In the genomic region with DNA sequence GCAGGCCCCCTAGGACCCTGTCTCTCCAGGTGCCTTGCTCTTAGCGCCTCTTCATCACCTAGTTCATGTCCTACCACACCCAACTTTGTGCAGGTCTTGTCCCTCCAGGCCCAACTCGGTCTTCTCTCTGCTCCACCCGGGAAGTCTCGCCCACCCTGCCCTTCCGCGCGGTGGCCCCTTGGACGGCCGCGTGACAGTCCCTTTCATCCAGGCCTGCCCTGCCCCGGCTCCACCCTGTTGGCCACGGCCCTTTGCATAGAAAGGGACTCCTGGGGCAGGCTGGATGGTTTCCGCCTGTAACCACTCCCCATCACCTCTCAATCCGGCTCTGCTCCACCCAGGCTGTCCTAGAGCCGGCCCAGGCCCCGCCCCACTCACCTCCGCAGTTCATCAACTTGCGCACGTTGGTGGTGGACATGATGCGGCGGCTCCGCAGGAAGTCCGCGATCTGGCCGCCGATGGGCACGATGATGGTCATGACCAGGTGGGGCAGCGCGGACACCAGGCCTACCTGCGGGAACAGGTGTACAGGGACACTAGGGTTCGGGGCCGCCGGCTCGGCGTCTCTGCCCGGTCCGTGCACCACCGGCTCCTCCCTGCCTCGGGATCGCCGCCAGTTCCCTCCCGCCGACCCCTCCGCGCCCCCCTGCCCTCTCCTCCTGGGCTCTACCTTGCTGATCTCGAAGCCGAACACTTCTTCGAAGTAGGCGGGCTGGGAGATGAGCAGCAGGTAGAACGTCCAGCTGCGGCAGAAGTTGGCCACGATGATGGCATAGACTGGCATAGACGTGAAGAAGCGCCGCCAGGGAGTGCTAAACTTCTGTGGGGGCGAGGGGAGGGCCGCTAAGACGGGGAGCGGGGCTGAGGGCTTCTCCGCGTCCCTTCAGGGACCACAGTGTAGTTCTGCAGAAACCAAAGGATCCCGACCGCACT, we compare ENCODE assay signal across 15 cellular contexts. TPM values are rescaled to one million over a fixed set of nuclear protein-coding genes. Genes with fewer than 3 reads are reported as not detected.
A peak's percentile ranks its signal among the peaks of the same experiment; 100 is the strongest.
DNase-seq lines count a peak whose midpoint lies in the region; ATAC-seq and TF ChIP-seq lines count a peak whose summit lies in the region.
"Had no signal": no experiment of that assay in that cellular context is flagged by ENCODE, and none has a peak within 500 bp of the region (broad histone marks: within the 10 kb centered on the region; RNA-seq: fewer than 3 reads in every experiment).

No MANE protein-coding gene starts in this region.

- H3K4me1 ChIP-seq in iPS-20b (ENCODE audit: insufficient read depth, low read length) (peaks cover 8% of the 10 kb centered on the region; the same call in 1 of the 2 replicates), upper lobe of right lung (peaks cover 4% of the 10 kb centered on the region)

- no peaks in the 10 kb centered on the region for H3K9me3 Mint-ChIP-seq in stimulated activated naive CD8-positive, alpha-beta T cell treated with anti-CD3 and anti-CD28 coated beads, Interleukin-15, Interleukin-2, amounts not matched to agents 100 ng/mL and 50 ng/mL, for 24 hours
- no peaks in the 10 kb centered on the region for H3K9me3 Mint-ChIP-seq in stimulated activated naive CD8-positive, alpha-beta T cell treated with anti-CD3 and anti-CD28 coated beads, Interleukin-15, amount 100 ng/mL, for 72 hours
- no peaks in the 10 kb centered on the region for H3K9me3 Mint-ChIP-seq in activated CD4-positive, alpha-beta memory T cell treated with anti-CD3 and anti-CD28 coated beads, Interleukin-2, amount 10 ng/mL, durations not matched to agents 7 days and 5 days
- H3K9me3 Mint-ChIP-seq: activated T-cell treated with anti-CD3 and anti-CD28 coated beads, Interleukin-2, amount 50 U/mL, for 24 hours had no signal

- H3K4me3 Mint-ChIP-seq in stimulated activated naive CD8-positive, alpha-beta T cell treated with anti-CD3 and anti-CD28 coated beads, Interleukin-15, Interleukin-2, amounts not matched to agents 100 ng/mL and 50 ng/mL, for 24 hours: peak overlapping the region; percentile 13
- H3K4me3 Mint-ChIP-seq in stimulated activated naive CD8-positive, alpha-beta T cell treated with anti-CD3 and anti-CD28 coated beads, Interleukin-15, amount 100 ng/mL, for 72 hours: peak overlapping the region in 1 of 2 donors; percentile 41
- H3K4me3 Mint-ChIP-seq in activated CD4-positive, alpha-beta memory T cell treated with anti-CD3 and anti-CD28 coated beads, Interleukin-2, amount 10 ng/mL, durations not matched to agents 7 days and 5 days: no peak overlapping the region

- no peak for DNase-seq in stimulated activated naive CD8-positive, alpha-beta T cell treated with anti-CD3 and anti-CD28 coated beads, Interleukin-15, amount 100 ng/mL, for 72 hours
- DNase-seq in activated CD4-positive, alpha-beta memory T cell treated with anti-CD3 and anti-CD28 coated beads, Interleukin-2, amount 10 ng/mL, durations not matched to agents 7 days and 5 days: peak; percentile 59
- DNase-seq in upper lobe of right lung: no peak
- no peak for DNase-seq in NOMO-1 treated with DMSO at 0.1 percent for 48 hours (lab: John Stamatoyannopoulos, UW; ENCODE audit: unreplicated experiment)
- DNase-seq in Ammon's horn (ENCODE audit: low spot score): no peak
- DNase-seq: activated T-cell treated with anti-CD3 and anti-CD28 coated beads, Interleukin-2, amount 50 U/mL, for 24 hours; NCI-H1092; NCI-H510A treated with DMSO at 0.1 percent for 48 hours; retina had no signal

- H3K9me3 ChIP-seq in iPS-20b (ENCODE audit: insufficient read depth, low read depth, low read length) (no peaks in the 10 kb centered on the region), upper lobe of right lung (no peaks in the 10 kb centered on the region)

- H3K9ac ChIP-seq in iPS-20b (ENCODE audit: low read depth, low read length): no peak overlapping the region

- H3K36me3 Mint-ChIP-seq in stimulated activated naive CD8-positive, alpha-beta T cell treated with anti-CD3 and anti-CD28 coated beads, Interleukin-15, Interleukin-2, amounts not matched to agents 100 ng/mL and 50 ng/mL, for 24 hours (ENCODE audit: low read depth): no peaks in the 10 kb centered on the region
- no peaks in the 10 kb centered on the region for H3K36me3 Mint-ChIP-seq in activated CD4-positive, alpha-beta memory T cell treated with anti-CD3 and anti-CD28 coated beads, Interleukin-2, amount 10 ng/mL, durations not matched to agents 7 days and 5 days (ENCODE audit: low read depth)

- POLR2A ChIA-PET in activated CD4-positive, alpha-beta memory T cell treated with anti-CD3 and anti-CD28 coated beads, Interleukin-2, amount 10 ng/mL, durations not matched to agents 7 days and 5 days (lab: Charles Lee): no interaction called here

- TF ChIP-seq CTCF in upper lobe of right lung (IDR thresholded peaks at IDR 0.05): no peak

- no peak for ATAC-seq in stimulated activated naive CD8-positive, alpha-beta T cell treated with anti-CD3 and anti-CD28 coated beads, Interleukin-15, amount 100 ng/mL, for 72 hours
- ATAC-seq in upper lobe of right lung: peak; percentile 38
- no peak for ATAC-seq in HG03442 (IDR thresholded peaks at IDR 0.05; ENCODE audit: unreplicated experiment)

- H3K4me3 ChIP-seq in iPS-20b (ENCODE audit: low read length) (peak overlapping the region; percentile 61), upper lobe of right lung (no peak overlapping the region)

- no peak overlapping the region for H3K27ac ChIP-seq in iPS-20b (ENCODE audit: low read length)
- no peak overlapping the region for H3K27ac ChIP-seq in upper lobe of right lung
- H3K27ac ChIP-seq: epithelial cell of prostate, RWPE1 had no signal

- CTCF ChIA-PET in activated CD4-positive, alpha-beta memory T cell treated with anti-CD3 and anti-CD28 coated beads, Interleukin-2, amount 10 ng/mL, durations not matched to agents 7 days and 5 days (lab: Charles Lee): interaction anchor here (0.6 to 1.1 kb wide), 3 partner anchors 39 to 167 kb away, joined by 3 to 5 read pairs (median 4); no protein-coding TSS in a partner anchor

- H3K27me3 ChIP-seq in iPS-20b (ENCODE audit: insufficient read depth, low read length) (peaks cover 97% of the 10 kb centered on the region), upper lobe of right lung (peaks cover 92% of the 10 kb centered on the region)

- H3K36me3 ChIP-seq in iPS-20b (ENCODE audit: insufficient read depth, low read depth, low read length) (no peaks in the 10 kb centered on the region), upper lobe of right lung (no peaks in the 10 kb centered on the region)

- H3K4me1 Mint-ChIP-seq in stimulated activated naive CD8-positive, alpha-beta T cell treated with anti-CD3 and anti-CD28 coated beads, Interleukin-15, Interleukin-2, amounts not matched to agents 100 ng/mL and 50 ng/mL, for 24 hours (ENCODE audit: low read depth): peaks cover 40% of the 10 kb centered on the region
- peaks cover 69% of the 10 kb centered on the region for H3K4me1 Mint-ChIP-seq in stimulated activated naive CD8-positive, alpha-beta T cell treated with anti-CD3 and anti-CD28 coated beads, Interleukin-15, amount 100 ng/mL, for 72 hours
- H3K4me1 Mint-ChIP-seq in activated CD4-positive, alpha-beta memory T cell treated with anti-CD3 and anti-CD28 coated beads, Interleukin-2, amount 10 ng/mL, durations not matched to agents 7 days and 5 days: peaks cover 45% of the 10 kb centered on the region

- intact Hi-C loops in upper lobe of right lung (cut with DNase I): no loop called here

- peaks cover 85% of the 10 kb centered on the region for H3K27me3 Mint-ChIP-seq in stimulated activated naive CD8-positive, alpha-beta T cell treated with anti-CD3 and anti-CD28 coated beads, Interleukin-15, Interleukin-2, amounts not matched to agents 100 ng/mL and 50 ng/mL, for 24 hours
- H3K27me3 Mint-ChIP-seq in stimulated activated naive CD8-positive, alpha-beta T cell treated with anti-CD3 and anti-CD28 coated beads, Interleukin-15, amount 100 ng/mL, for 72 hours: peaks cover 100% of the 10 kb centered on the region
- peaks cover 83% of the 10 kb centered on the region for H3K27me3 Mint-ChIP-seq in activated CD4-positive, alpha-beta memory T cell treated with anti-CD3 and anti-CD28 coated beads, Interleukin-2, amount 10 ng/mL, durations not matched to agents 7 days and 5 days

- H3K27ac Mint-ChIP-seq in stimulated activated naive CD8-positive, alpha-beta T cell treated with anti-CD3 and anti-CD28 coated beads, Interleukin-15, Interleukin-2, amounts not matched to agents 100 ng/mL and 50 ng/mL, for 24 hours: no peak overlapping the region
- H3K27ac Mint-ChIP-seq in stimulated activated naive CD8-positive, alpha-beta T cell treated with anti-CD3 and anti-CD28 coated beads, Interleukin-15, amount 100 ng/mL, for 72 hours: no peak overlapping the region
- H3K27ac Mint-ChIP-seq in activated CD4-positive, alpha-beta memory T cell treated with anti-CD3 and anti-CD28 coated beads, Interleukin-2, amount 10 ng/mL, durations not matched to agents 7 days and 5 days: no peak overlapping the region
- H3K27ac Mint-ChIP-seq: activated T-cell treated with anti-CD3 and anti-CD28 coated beads, Interleukin-2, amount 50 U/mL, for 24 hours; CD14-positive monocyte had no signal

RNA-seq across cellular contexts. Expression of a gene that starts 7.2 kb away (rescaled TPM):
- total RNA-seq in activated CD4-positive, alpha-beta memory T cell treated with anti-CD3 and anti-CD28 coated beads, Interleukin-2, amount 10 ng/mL, durations not matched to agents 7 days and 5 days: not detected
- not detected for total RNA-seq in upper lobe of right lung

RNA-seq across cellular contexts. Expression of a gene that starts 8.9 kb away (rescaled TPM):
- under 1 TPM; 0.30 to 0.43 TPM for total RNA-seq in activated CD4-positive, alpha-beta memory T cell treated with anti-CD3 and anti-CD28 coated beads, Interleukin-2, amount 10 ng/mL, durations not matched to agents 7 days and 5 days
- 0.69 TPM for total RNA-seq in upper lobe of right lung

RNA-seq across cellular contexts. Expression of a gene that starts 9.2 kb away (rescaled TPM):
- total RNA-seq in activated CD4-positive, alpha-beta memory T cell treated with anti-CD3 and anti-CD28 coated beads, Interleukin-2, amount 10 ng/mL, durations not matched to agents 7 days and 5 days: not detected
- not detected for total RNA-seq in upper lobe of right lung

RNA-seq across cellular contexts. Expression of a gene that starts 19.2 kb away (rescaled TPM):
- total RNA-seq in activated CD4-positive, alpha-beta memory T cell treated with anti-CD3 and anti-CD28 coated beads, Interleukin-2, amount 10 ng/mL, durations not matched to agents 7 days and 5 days: 100 to 1,000 TPM; 168 to 170 TPM
- 64.2 TPM for total RNA-seq in upper lobe of right lung

RNA-seq across cellular contexts. Expression of a gene that starts 20.6 kb away (rescaled TPM):
- 10 to 100 TPM; 34.1 to 36.6 TPM for total RNA-seq in activated CD4-positive, alpha-beta memory T cell treated with anti-CD3 and anti-CD28 coated beads, Interleukin-2, amount 10 ng/mL, durations not matched to agents 7 days and 5 days
- 32.3 TPM for total RNA-seq in upper lobe of right lung
